ENCODE assay signal across 9 cellular contexts in the genomic region with DNA sequence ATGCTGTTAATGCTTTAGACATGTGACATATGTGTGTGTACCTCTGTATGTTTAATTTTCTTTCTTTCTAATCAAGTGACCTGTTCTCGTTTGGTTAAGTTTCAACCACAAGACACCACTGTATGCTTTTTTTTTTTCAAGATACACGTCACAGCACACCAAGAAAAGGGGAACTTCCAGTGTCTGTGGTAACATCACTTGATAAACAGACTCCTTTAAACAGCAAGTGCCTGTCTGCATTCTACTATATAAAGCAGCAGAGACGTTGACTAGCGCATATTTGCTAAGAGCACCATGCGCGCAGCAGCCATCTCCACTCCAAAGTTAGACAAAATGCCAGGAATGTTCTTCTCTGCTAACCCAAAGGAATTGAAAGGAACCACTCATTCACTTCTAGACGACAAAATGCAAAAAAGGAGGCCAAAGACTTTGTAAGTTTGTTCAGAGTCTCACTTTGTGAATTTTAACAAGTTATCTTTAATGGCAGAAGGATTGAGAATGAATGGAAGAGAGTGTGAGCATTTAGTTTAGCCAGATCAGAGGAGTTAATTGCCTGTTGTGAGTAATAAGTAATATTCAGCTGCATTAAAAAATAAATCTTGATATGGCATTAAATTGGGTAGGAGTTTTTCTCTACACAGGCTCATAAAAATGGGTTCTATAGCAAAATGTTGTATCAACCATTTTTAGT. TPM values are rescaled to one million over a fixed set of nuclear protein-coding genes. Genes with fewer than 3 reads are reported as not detected.
DNase-seq lines count a peak whose midpoint lies in the region; ATAC-seq and TF ChIP-seq lines count a peak whose summit lies in the region.
"Had no signal": no experiment of that assay in that cellular context is flagged by ENCODE, and none has a peak within 500 bp of the region (broad histone marks: within the 10 kb centered on the region; RNA-seq: fewer than 3 reads in every experiment).

A gene with protein sequence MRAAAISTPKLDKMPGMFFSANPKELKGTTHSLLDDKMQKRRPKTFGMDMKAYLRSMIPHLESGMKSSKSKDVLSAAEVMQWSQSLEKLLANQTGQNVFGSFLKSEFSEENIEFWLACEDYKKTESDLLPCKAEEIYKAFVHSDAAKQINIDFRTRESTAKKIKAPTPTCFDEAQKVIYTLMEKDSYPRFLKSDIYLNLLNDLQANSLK (plus strand): TSS at position 275 of the 691 bp plus-strand sequence. CDS start 20 bp downstream, at position 295.

- H3K9me3 ChIP-seq in breast epithelium (peaks cover 0 to under 1% of the 10 kb centered on the region in 2 donors), smooth muscle cell (replicated peaks; ENCODE audit: low read depth) (no peaks in the 10 kb centered on the region)

- DNase-seq in breast epithelium (ENCODE audit: low spot score in 2 of 2) (no peak), MCF 10A (ENCODE audit: unreplicated experiment) (no peak), smooth muscle cell (lab: John Stamatoyannopoulos, UW; ENCODE audit: unreplicated experiment) (no peak), progenitor cell of endocrine pancreas (ENCODE audit: low spot score, unreplicated experiment) (no peak), epidermal melanocyte (ENCODE audit: insufficient read length, low spot score) (no peak)
- DNase-seq in activated CD4-positive, alpha-beta T cell treated with anti-CD3 and anti-CD28 coated beads for 1 hour, result peak; percentile 50
- peak; percentile 64 to 85 (median 74) for DNase-seq in effector memory CD8-positive, alpha-beta T cell

- H3K4me1 Mint-ChIP-seq in MCF 10A (ENCODE audit: insufficient read depth, unreplicated experiment), result peaks cover 6% of the 10 kb centered on the region
- peaks cover 29 to 65% of the 10 kb centered on the region in 2 donors for H3K4me1 Mint-ChIP-seq in effector memory CD8-positive, alpha-beta T cell (ENCODE audit: low read depth in 2 of 2)
- peaks cover 15% of the 10 kb centered on the region for H3K4me1 Mint-ChIP-seq in progenitor cell of endocrine pancreas (ENCODE audit: low read depth)

- no peak within 1 kb of the TSS for H2AFZ ChIP-seq in smooth muscle cell (ENCODE audit: low read depth)

- H3K27ac Mint-ChIP-seq in MCF 10A (ENCODE audit: low read depth, unreplicated experiment) (no peak within 1 kb of the TSS), progenitor cell of endocrine pancreas (no peak within 1 kb of the TSS)
- H3K27ac Mint-ChIP-seq in effector memory CD8-positive, alpha-beta T cell, result peak within 1 kb of the TSS; percentile 96 to 100

- no peak for TF ChIP-seq POLR2A in breast epithelium (IDR thresholded peaks at IDR 0.05)

- H3K27me3 ChIP-seq in breast epithelium (no peaks in the 10 kb centered on the region), smooth muscle cell (ENCODE audit: low read depth) (no peaks in the 10 kb centered on the region)

- 21% methylated on average over 7 of the region's 7 CpGs for WGBS in smooth muscle cell (ENCODE audit: low lambda C conversion rate)

- H3K9ac ChIP-seq in smooth muscle cell (ENCODE audit: low read depth), result peak within 1 kb of the TSS; percentile 84

- H3K4me3 ChIP-seq in breast epithelium (peak within 1 kb of the TSS in 2 of 3 donors; percentile 12 to 16), smooth muscle cell (peak within 1 kb of the TSS; percentile 42)

- peaks cover 24% of the 10 kb centered on the region for H3K79me2 ChIP-seq in smooth muscle cell (ENCODE audit: low read depth)

- peak; percentile 89 for ATAC-seq in HG03378 (IDR thresholded peaks at IDR 0.05; ENCODE audit: unreplicated experiment)
- ATAC-seq in effector memory CD8-positive, alpha-beta T cell (replicated peaks), result peak; percentile 83

- BruUV-seq in MCF 10A (replicated peaks; lab: Mats Ljungman, UMichigan), result no TSS peak

- H3K36me3 ChIP-seq in breast epithelium, result no peaks in the 10 kb centered on the region
- H3K36me3 ChIP-seq in smooth muscle cell (ENCODE audit: low read depth), result no peaks in the 10 kb centered on the region

- POLR2A ChIA-PET in MCF 10A (lab: Yijun Ruan, JAX), result no interaction called here

- H3K4me2 ChIP-seq in smooth muscle cell, result peak within 1 kb of the TSS; percentile 81

- H3K36me3 Mint-ChIP-seq in MCF 10A (ENCODE audit: insufficient read depth, unreplicated experiment) (no peaks in the 10 kb centered on the region), progenitor cell of endocrine pancreas (ENCODE audit: insufficient read depth) (peaks cover 2% of the 10 kb centered on the region)
- peaks cover 52% of the 10 kb centered on the region for H3K36me3 Mint-ChIP-seq in effector memory CD8-positive, alpha-beta T cell (ENCODE audit: insufficient read depth)

- TF ChIP-seq CTCF in breast epithelium (IDR thresholded peaks at IDR 0.05), result no peak
- no peak for TF ChIP-seq CTCF in MCF 10A (IDR thresholded peaks at IDR 0.05; ENCODE audit: unreplicated experiment)
- TF ChIP-seq CTCF in smooth muscle cell (IDR thresholded peaks at IDR 0.05; ENCODE audit: borderline replicate concordance, insufficient read depth, poor library complexity, severe bottlenecking), result no peak
- TF ChIP-seq CTCF in progenitor cell of endocrine pancreas (IDR thresholded peaks at IDR 0.05; ENCODE audit: unreplicated experiment), result no peak

- H3K4me1 ChIP-seq in breast epithelium (no peaks in the 10 kb centered on the region), smooth muscle cell (ENCODE audit: low read depth) (peaks cover 29% of the 10 kb centered on the region)

- CTCF ChIA-PET in MCF 10A (lab: Yijun Ruan, JAX), result interaction anchor here (0.9 kb wide), 1 partner anchor 97 kb away, joined by 3 read pairs; no protein-coding TSS in a partner anchor

- no peaks in the 10 kb centered on the region for H4K20me1 ChIP-seq in smooth muscle cell (ENCODE audit: low read depth)

- H3K9me3 Mint-ChIP-seq in MCF 10A (ENCODE audit: unreplicated experiment), result no peaks in the 10 kb centered on the region
- peaks cover 0 to 9% of the 10 kb centered on the region in 2 donors for H3K9me3 Mint-ChIP-seq in effector memory CD8-positive, alpha-beta T cell
- peaks cover 8% of the 10 kb centered on the region for H3K9me3 Mint-ChIP-seq in progenitor cell of endocrine pancreas (ENCODE audit: low read depth)

- H3K4me3 Mint-ChIP-seq in MCF 10A (ENCODE audit: unreplicated experiment) (no peak within 1 kb of the TSS), progenitor cell of endocrine pancreas (ENCODE audit: low read depth) (no peak within 1 kb of the TSS)
- H3K4me3 Mint-ChIP-seq in effector memory CD8-positive, alpha-beta T cell, result peak within 1 kb of the TSS; percentile 79 to 87

- no peak within 1 kb of the TSS for H3K27ac ChIP-seq in breast epithelium
- peak within 1 kb of the TSS; percentile 84 for H3K27ac ChIP-seq in smooth muscle cell (ENCODE audit: low read depth)

- intact Hi-C loops in breast epithelium (cut with DNase I; ENCODE audit: low total_unique reads), result no loop called here
- intact Hi-C loops in MCF 10A (cut with micrococcal nuclease), result no loop called here

- H3F3A ChIP-seq in smooth muscle cell (ENCODE audit: low read depth), result peaks cover 4% of the 10 kb centered on the region

- no peaks in the 10 kb centered on the region for H3K27me3 Mint-ChIP-seq in MCF 10A (ENCODE audit: insufficient read depth, unreplicated experiment)
- H3K27me3 Mint-ChIP-seq in effector memory CD8-positive, alpha-beta T cell, result no peaks in the 10 kb centered on the region
- H3K27me3 Mint-ChIP-seq in progenitor cell of endocrine pancreas, result no peaks in the 10 kb centered on the region

RNA-seq across cellular contexts. Expression of the gene that starts here (rescaled TPM):
- 100 to 1,000 TPM in 2 of 3 donors, 10 to 100 TPM in 1; 13.6 to 210 (median 189) TPM for total RNA-seq in breast epithelium
- total RNA-seq in MCF 10A (2022), result not detected in 2 replicates
- 224 and 333 TPM in 2 replicates for total RNA-seq in smooth muscle cell
- polyA plus RNA-seq in smooth muscle cell, result 88.7 and 119 TPM in 2 replicates
- 0.26 and 0.42 TPM in 2 replicates for total RNA-seq in progenitor cell of endocrine pancreas
- polyA plus RNA-seq: AG04450 had no signal

Comparison
In these comparisons a context has a peak if more than half of its experiments do, and no peak if none do; other contexts are left out.
1. RNA of the gene that starts here (total RNA-seq): 224 to 333 TPM in smooth muscle cell and 13.6 to 210 TPM in breast epithelium; 0.26 to 0.42 TPM in progenitor cell of endocrine pancreas and not detected in MCF 10A; every median in the first group is over 10 times any median in the second.
2. DNase-seq: peak in activated CD4-positive, alpha-beta T cell treated with anti-CD3 and anti-CD28 coated beads for 1 hour (single experiment) and effector memory CD8-positive, alpha-beta T cell (3 of 3); none in breast epithelium (0 of 2), MCF 10A (single experiment), smooth muscle cell (single experiment), progenitor cell of endocrine pancreas (single experiment) and epidermal melanocyte (single experiment).
3. H3K27ac Mint-ChIP-seq: peak in effector memory CD8-positive, alpha-beta T cell (2 of 2); none in MCF 10A (single experiment) and progenitor cell of endocrine pancreas (single experiment).
4. H3K4me3 Mint-ChIP-seq: peak in effector memory CD8-positive, alpha-beta T cell (2 of 2); none in MCF 10A (single experiment) and progenitor cell of endocrine pancreas (single experiment).